In genomic region chr11:46272816-46273427, GRCh38 we compare ENCODE assay signal across 9 cellular contexts. TPM values are rescaled to one million over a fixed set of nuclear protein-coding genes. Genes with fewer than 3 reads are reported as not detected.
DNase-seq lines count a peak whose midpoint lies in the region; ATAC-seq and TF ChIP-seq lines count a peak whose summit lies in the region.
"Had no signal": no experiment of that assay in that cellular context is flagged by ENCODE, and none has a peak within 500 bp of the region (broad histone marks: within the 10 kb centered on the region; RNA-seq: fewer than 3 reads in every experiment).

No MANE protein-coding gene starts in this region.

- H3K9me3 Mint-ChIP-seq in activated CD8-positive, alpha-beta T cell treated with anti-CD3 and anti-CD28 coated beads, Interleukin-2, amount 10 ng/mL, durations not matched to agents 7 days and 5 days (ENCODE audit: insufficient read depth): no peaks in the 10 kb centered on the region
- no peaks in the 10 kb centered on the region for H3K9me3 Mint-ChIP-seq in activated T-helper 1 cell treated with anti-CD3 and anti-CD28 coated beads, Interleukin-12 subunit alpha, Interleukin-12 subunit beta, Interleukin-2, Interleukin-4 antibody, amounts not matched to agents 30 ng/mL and 10 ng/mL and 1 ng/mL, durations not matched to agents 14 hours and 24 hours and 36 hours
- H3K9me3 Mint-ChIP-seq: activated CD4-positive, alpha-beta T cell treated with anti-CD3 and anti-CD28 coated beads, Interleukin-2, amount 10 ng/mL, durations not matched to agents 7 days and 5 days had no signal

- no peak overlapping the region for H3K4me3 Mint-ChIP-seq in activated CD8-positive, alpha-beta T cell treated with anti-CD3 and anti-CD28 coated beads, Interleukin-2, amount 10 ng/mL, durations not matched to agents 7 days and 5 days
- H3K4me3 Mint-ChIP-seq in activated T-helper 1 cell treated with anti-CD3 and anti-CD28 coated beads, Interleukin-12 subunit alpha, Interleukin-12 subunit beta, Interleukin-2, Interleukin-4 antibody, amounts not matched to agents 30 ng/mL and 10 ng/mL and 1 ng/mL, durations not matched to agents 14 hours and 24 hours and 36 hours: no peak overlapping the region
- H3K4me3 Mint-ChIP-seq: activated CD4-positive, alpha-beta T cell treated with anti-CD3 and anti-CD28 coated beads, Interleukin-2, amount 10 ng/mL, durations not matched to agents 7 days and 5 days had no signal

- intact Hi-C loops in tibial artery (cut with DNase I; ENCODE audit: low total_unique reads): no loop called here
- intact Hi-C loops in activated T-helper 1 cell treated with anti-CD3 and anti-CD28 coated beads, Interleukin-12 subunit alpha, Interleukin-12 subunit beta, Interleukin-2, Interleukin-4 antibody, amounts not matched to agents 30 ng/mL and 10 ng/mL and 1 ng/mL, durations not matched to agents 14 hours and 24 hours and 36 hours (cut with micrococcal nuclease): no loop called here

- no peaks in the 10 kb centered on the region for H3K36me3 Mint-ChIP-seq in activated CD8-positive, alpha-beta T cell treated with anti-CD3 and anti-CD28 coated beads, Interleukin-2, amount 10 ng/mL, durations not matched to agents 7 days and 5 days (ENCODE audit: low read depth)
- H3K36me3 Mint-ChIP-seq in activated T-helper 1 cell treated with anti-CD3 and anti-CD28 coated beads, Interleukin-12 subunit alpha, Interleukin-12 subunit beta, Interleukin-2, Interleukin-4 antibody, amounts not matched to agents 30 ng/mL and 10 ng/mL and 1 ng/mL, durations not matched to agents 14 hours and 24 hours and 36 hours (ENCODE audit: low read depth): no peaks in the 10 kb centered on the region

- TF ChIP-seq CTCF in tibial artery (IDR thresholded peaks at IDR 0.05): no peak

- peak overlapping the region; percentile 66 to 69 for H3K27ac ChIP-seq in tibial artery

- peaks cover 4 to 44% (median 38%) of the 10 kb centered on the region in 4 donors for H3K4me1 ChIP-seq in tibial artery

- ATAC-seq in GM18858 (IDR thresholded peaks at IDR 0.05; ENCODE audit: unreplicated experiment): no peak
- ATAC-seq in activated CD8-positive, alpha-beta T cell treated with anti-CD3 and anti-CD28 coated beads, Interleukin-2, amount 10 ng/mL, durations not matched to agents 7 days and 5 days: no peak
- no peak for ATAC-seq in GM19035 (IDR thresholded peaks at IDR 0.05; ENCODE audit: unreplicated experiment)

- peaks cover 12% of the 10 kb centered on the region for H3K27me3 Mint-ChIP-seq in activated CD8-positive, alpha-beta T cell treated with anti-CD3 and anti-CD28 coated beads, Interleukin-2, amount 10 ng/mL, durations not matched to agents 7 days and 5 days (ENCODE audit: low read depth)
- H3K27me3 Mint-ChIP-seq in activated T-helper 1 cell treated with anti-CD3 and anti-CD28 coated beads, Interleukin-12 subunit alpha, Interleukin-12 subunit beta, Interleukin-2, Interleukin-4 antibody, amounts not matched to agents 30 ng/mL and 10 ng/mL and 1 ng/mL, durations not matched to agents 14 hours and 24 hours and 36 hours (ENCODE audit: insufficient read depth): peaks cover 31% of the 10 kb centered on the region

- peaks cover 4 to 14% of the 10 kb centered on the region in 2 donors for H3K27me3 ChIP-seq in tibial artery

- H3K27ac Mint-ChIP-seq in activated CD8-positive, alpha-beta T cell treated with anti-CD3 and anti-CD28 coated beads, Interleukin-2, amount 10 ng/mL, durations not matched to agents 7 days and 5 days: no peak overlapping the region
- no peak overlapping the region for H3K27ac Mint-ChIP-seq in activated T-helper 1 cell treated with anti-CD3 and anti-CD28 coated beads, Interleukin-12 subunit alpha, Interleukin-12 subunit beta, Interleukin-2, Interleukin-4 antibody, amounts not matched to agents 30 ng/mL and 10 ng/mL and 1 ng/mL, durations not matched to agents 14 hours and 24 hours and 36 hours

- no peak overlapping the region for H3K4me3 ChIP-seq in tibial artery

- H3K9me3 ChIP-seq in tibial artery: no peaks in the 10 kb centered on the region

- CTCF ChIA-PET in activated CD8-positive, alpha-beta T cell treated with anti-CD3 and anti-CD28 coated beads, Interleukin-2, amount 10 ng/mL, durations not matched to agents 7 days and 5 days (lab: Charles Lee): interaction anchor here (1.2 kb wide), 1 partner anchor 16 kb away, joined by 3 read pairs; no protein-coding TSS in a partner anchor

- DNase-seq in LHCN-M2 (ENCODE audit: low read depth): peak; percentile 62
- peak; percentile 82 for DNase-seq in amniotic epithelial cell (ENCODE audit: low read depth)
- peak; percentile 64 for DNase-seq in islet precursor cell
- DNase-seq in tibial artery: peak; percentile 65 to 81
- DNase-seq in activated CD8-positive, alpha-beta T cell treated with anti-CD3 and anti-CD28 coated beads, Interleukin-2, amount 10 ng/mL, durations not matched to agents 7 days and 5 days: no peak
- no peak for DNase-seq in activated T-helper 1 cell treated with anti-CD3 and anti-CD28 coated beads, Interleukin-12 subunit alpha, Interleukin-12 subunit beta, Interleukin-2, Interleukin-4 antibody, amounts not matched to agents 30 ng/mL and 10 ng/mL and 1 ng/mL, durations not matched to agents 14 hours and 24 hours and 36 hours (ENCODE audit: low spot score)
- DNase-seq: activated CD4-positive, alpha-beta T cell treated with anti-CD3 and anti-CD28 coated beads, Interleukin-2, amount 10 ng/mL, durations not matched to agents 7 days and 5 days had no signal

- POLR2A ChIA-PET in activated CD8-positive, alpha-beta T cell treated with anti-CD3 and anti-CD28 coated beads, Interleukin-2, amount 10 ng/mL, durations not matched to agents 7 days and 5 days (lab: Charles Lee): no interaction called here

- peaks cover 4% of the 10 kb centered on the region for H3K4me1 Mint-ChIP-seq in activated CD8-positive, alpha-beta T cell treated with anti-CD3 and anti-CD28 coated beads, Interleukin-2, amount 10 ng/mL, durations not matched to agents 7 days and 5 days (ENCODE audit: low read depth)
- peaks cover 6% of the 10 kb centered on the region for H3K4me1 Mint-ChIP-seq in activated T-helper 1 cell treated with anti-CD3 and anti-CD28 coated beads, Interleukin-12 subunit alpha, Interleukin-12 subunit beta, Interleukin-2, Interleukin-4 antibody, amounts not matched to agents 30 ng/mL and 10 ng/mL and 1 ng/mL, durations not matched to agents 14 hours and 24 hours and 36 hours (ENCODE audit: low read depth)

- no peaks in the 10 kb centered on the region for H3K36me3 ChIP-seq in tibial artery

RNA-seq across cellular contexts. Expression of gene CREB3L1, which starts 4.5 kb away (rescaled TPM):
- total RNA-seq in LHCN-M2 (2014; rRNA removed): 21.0 and 23.9 TPM in 2 replicates
- polyA plus RNA-seq in LHCN-M2 (2012): 126 TPM
- total RNA-seq in activated CD8-positive, alpha-beta T cell treated with anti-CD3 and anti-CD28 coated beads, Interleukin-2, amount 10 ng/mL, durations not matched to agents 7 days and 5 days: not detected
- total RNA-seq in activated T-helper 1 cell treated with anti-CD3 and anti-CD28 coated beads, Interleukin-12 subunit alpha, Interleukin-12 subunit beta, Interleukin-2, Interleukin-4 antibody, amounts not matched to agents 30 ng/mL and 10 ng/mL and 1 ng/mL, durations not matched to agents 14 hours and 24 hours and 36 hours: 0.15 and 0.39 TPM in 2 replicates
- total RNA-seq: activated CD4-positive, alpha-beta T cell treated with anti-CD3 and anti-CD28 coated beads, Interleukin-2, amount 10 ng/mL, durations not matched to agents 7 days and 5 days had no signal

Comparison
In these comparisons a context has a peak if more than half of its experiments do, and no peak if none do; other contexts are left out.
1. DNase-seq: peak in LHCN-M2 (single experiment), amniotic epithelial cell (single experiment), islet precursor cell (single experiment) and tibial artery (2 of 2); none in activated CD8-positive, alpha-beta T cell treated with anti-CD3 and anti-CD28 coated beads, Interleukin-2, amount 10 ng/mL, durations not matched to agents 7 days and 5 days (single experiment) and activated T-helper 1 cell treated with anti-CD3 and anti-CD28 coated beads, Interleukin-12 subunit alpha, Interleukin-12 subunit beta, Interleukin-2, Interleukin-4 antibody, amounts not matched to agents 30 ng/mL and 10 ng/mL and 1 ng/mL, durations not matched to agents 14 hours and 24 hours and 36 hours (single experiment).
2. RNA of gene CREB3L1, which starts 4.5 kb away (total RNA-seq): 21.0 to 23.9 TPM in LHCN-M2; 0.15 to 0.39 TPM in activated T-helper 1 cell treated with anti-CD3 and anti-CD28 coated beads, Interleukin-12 subunit alpha, Interleukin-12 subunit beta, Interleukin-2, Interleukin-4 antibody, amounts not matched to agents 30 ng/mL and 10 ng/mL and 1 ng/mL, durations not matched to agents 14 hours and 24 hours and 36 hours and not detected in activated CD8-positive, alpha-beta T cell treated with anti-CD3 and anti-CD28 coated beads, Interleukin-2, amount 10 ng/mL, durations not matched to agents 7 days and 5 days; every median in the first group is over 10 times any median in the second.